ENCODE assay signal across 1 cellular context in the genomic region with DNA sequence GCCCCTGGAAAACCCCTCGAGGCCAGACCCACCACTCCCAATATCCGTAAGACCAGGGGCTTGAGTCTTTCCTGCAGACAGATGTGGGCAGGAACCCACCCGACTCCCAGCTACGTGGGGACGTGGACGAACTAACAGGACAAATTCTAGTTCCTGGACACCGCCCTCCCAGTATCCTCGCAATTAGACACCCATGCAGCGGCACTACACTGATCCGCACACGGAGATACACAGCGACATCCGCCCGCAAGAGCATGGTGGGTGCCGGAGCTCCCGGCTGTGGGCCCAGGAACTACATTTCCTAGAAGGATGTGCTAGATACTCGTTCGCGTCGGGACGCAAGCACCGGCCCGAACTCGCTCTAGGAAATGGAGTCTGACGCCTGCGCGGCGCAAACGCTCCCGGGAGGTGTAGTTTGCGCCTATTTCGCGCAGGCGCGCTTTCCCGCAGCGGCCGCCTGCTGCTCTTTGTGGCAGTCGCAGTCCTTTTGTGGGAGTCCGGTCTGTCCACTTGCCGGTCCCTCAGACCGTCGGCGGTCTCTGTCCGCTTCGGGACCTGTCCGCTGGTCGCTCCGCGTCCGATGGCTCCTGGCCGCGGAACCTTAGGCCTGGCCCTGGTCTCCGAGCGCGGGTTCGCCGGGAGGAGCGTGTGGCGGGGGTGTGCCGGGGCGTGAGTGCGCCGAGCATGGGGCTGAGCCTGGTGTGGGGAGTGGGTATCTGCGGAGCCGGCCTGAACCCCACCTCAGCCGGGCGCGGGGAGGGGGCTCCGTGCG.
A peak's percentile ranks its signal among the peaks of the same experiment; 100 is the strongest.
TF ChIP-seq lines count a peak whose summit lies in the region.

TSS of gene ZNF74 (plus strand) at position 447 of the 772 bp plus-strand sequence. CDS start 478 bp downstream, outside the sequence.

TF ChIP-seq in K562, 482 proteins besides CTCF, POLR2A, EP300 and RAD21 (continued from another document and continues in another):
- TF ChIP-seq ZNF639 (CRISPR knock-in tag; conservative IDR thresholded peaks at IDR 0.05 in 1 of 2, IDR thresholded peaks at IDR 0.05 in 1 of 2) (no peak), NCOA4 (IDR thresholded peaks at IDR 0.05; ENCODE audit: partially characterized antibody) (no peak), ZNF408 (CRISPR knock-in tag; IDR thresholded peaks at IDR 0.05; ENCODE audit: low read depth) (no peak), ZBTB33 (CRISPR knock-in tag; IDR thresholded peaks at IDR 0.05) (no peak), ZNF764 (CRISPR knock-in tag; IDR thresholded peaks at IDR 0.05; ENCODE audit: low read depth) (peak; percentile 71; the same call in 1 of the 2 replicates), ZNF324 (CRISPR knock-in tag; IDR thresholded peaks at IDR 0.05) (no peak; the same call in 1 of the 2 replicates), RBM34 (IDR thresholded peaks at IDR 0.05; ENCODE audit: borderline replicate concordance, insufficient read depth, low read length) (no peak), ETV1 (tag; conservative IDR thresholded peaks at IDR 0.05; ENCODE audit: low read depth) (peak; percentile 99), ZBTB34 (CRISPR knock-in tag; IDR thresholded peaks at IDR 0.05) (no peak), XRCC5 (IDR thresholded peaks at IDR 0.05; ENCODE audit: low read depth, low read length) (no peak), MTA1 (IDR thresholded peaks at IDR 0.05; ENCODE audit: borderline replicate concordance) (no peak), SNRNP70 (optimal IDR thresholded peaks at IDR 0.05; ENCODE audit: low read depth, low read length) (no peak), HOMEZ (CRISPR knock-in tag; IDR thresholded peaks at IDR 0.05) (peak; percentile 87; the same call in 1 of the 2 replicates), TEAD4 (IDR thresholded peaks at IDR 0.05; ENCODE audit: low read length) (no peak; the same call in 1 of the 2 replicates), TEAD4 (CRISPR knock-in tag; IDR thresholded peaks at IDR 0.05; ENCODE audit: borderline replicate concordance) (no peak), CXXC5 (CRISPR knock-in tag; IDR thresholded peaks at IDR 0.05) (peak; percentile 100), ATF6 (CRISPR knock-in tag; IDR thresholded peaks at IDR 0.05) (no peak), ZNF212 (CRISPR knock-in tag; IDR thresholded peaks at IDR 0.05) (peak; percentile 86), FOXM1 (IDR thresholded peaks at IDR 0.05; ENCODE audit: low read depth) (no peak), FOXM1 (CRISPR knock-in tag; IDR thresholded peaks at IDR 0.05; ENCODE audit: low read depth) (no peak), BMI1 (IDR thresholded peaks at IDR 0.05; ENCODE audit: low read length) (0 out of 2 replicates have a peak, but pooled peaks have one; percentile 15), ZNF24 (IDR thresholded peaks at IDR 0.05) (no peak), THRAP3 (IDR thresholded peaks at IDR 0.05; ENCODE audit: borderline replicate concordance) (no peak), DNMT1 (IDR thresholded peaks at IDR 0.05) (no peak), ZNF785 (CRISPR knock-in tag; IDR thresholded peaks at IDR 0.05) (no peak), ZNF384 (IDR thresholded peaks at IDR 0.05; ENCODE audit: low read depth, low read length) (peak; percentile 69), NEUROD1 (IDR thresholded peaks at IDR 0.05; ENCODE audit: borderline replicate concordance, low read depth, low read length, partially characterized antibody) (peak; percentile 66), ZFP30 (CRISPR knock-in tag; IDR thresholded peaks at IDR 0.05; ENCODE audit: borderline replicate concordance) (no peak), C11orf30 (IDR thresholded peaks at IDR 0.05; ENCODE audit: low read depth) (no peak), TFAP4 (CRISPR knock-in tag; IDR thresholded peaks at IDR 0.05; ENCODE audit: borderline replicate concordance) (no peak), MCM2 (IDR thresholded peaks at IDR 0.05; ENCODE audit: low read depth) (no peak), FOXP4 (CRISPR knock-in tag; IDR thresholded peaks at IDR 0.05; ENCODE audit: borderline replicate concordance) (no peak), EP400 (IDR thresholded peaks at IDR 0.05) (no peak), SIX5 (IDR thresholded peaks at IDR 0.05; ENCODE audit: borderline replicate concordance in 1 of 2, insufficient read depth in 1 of 2, low read depth in 1 of 2, low read length in 2 of 2) (peak; percentile 96 to 97), ESRRA (IDR thresholded peaks at IDR 0.05; ENCODE audit: borderline replicate concordance, low read depth) (no peak), RFX1 (IDR thresholded peaks at IDR 0.05) (no peak), RCOR1 (IDR thresholded peaks at IDR 0.05; ENCODE audit: borderline replicate concordance in 1 of 2, low read depth in 2 of 2, low read length in 2 of 2) (peak; percentile 9 to 88), CBX3 (IDR thresholded peaks at IDR 0.05; ENCODE audit: borderline replicate concordance in 1 of 2, low read length in 2 of 2) (peak in 1 of 2 experiments; percentile 72; a peak in 2 of 3 replicates), GTF2E2 (tag; IDR thresholded peaks at IDR 0.05) (peak; percentile 96; the same call in 1 of the 2 replicates), ZNF586 (CRISPR knock-in tag; conservative IDR thresholded peaks at IDR 0.05) (no peak; the same call in 1 of the 2 replicates), POLR2B (IDR thresholded peaks at IDR 0.05; ENCODE audit: low read depth, partially characterized antibody) (no peak), SLC30A9 (CRISPR knock-in tag; IDR thresholded peaks at IDR 0.05) (no peak), RBM17 (IDR thresholded peaks at IDR 0.05; ENCODE audit: borderline replicate concordance, low read depth, low read length) (no peak), RAD51 (IDR thresholded peaks at IDR 0.05; ENCODE audit: borderline replicate concordance, low read depth) (no peak), SMAD1 (IDR thresholded peaks at IDR 0.05; ENCODE audit: low read depth, low read length, partially characterized antibody) (no peak), CBFB (CRISPR knock-in tag; IDR thresholded peaks at IDR 0.05) (no peak), ZFP1 (CRISPR knock-in tag; IDR thresholded peaks at IDR 0.05) (no peak), PTRF (tag; IDR thresholded peaks at IDR 0.05) (peak; percentile 48; the same call in 1 of the 2 replicates), ZNF668 (CRISPR knock-in tag; IDR thresholded peaks at IDR 0.05) (peak; percentile 58; the same call in 1 of the 2 replicates), CREM (IDR thresholded peaks at IDR 0.05; ENCODE audit: low read depth) (no peak), SRSF7 (optimal IDR thresholded peaks at IDR 0.05; ENCODE audit: low read depth, low read length) (peak; percentile 94), NCOA6 (IDR thresholded peaks at IDR 0.05) (no peak)
- TF ChIP-seq, protein P1, sequence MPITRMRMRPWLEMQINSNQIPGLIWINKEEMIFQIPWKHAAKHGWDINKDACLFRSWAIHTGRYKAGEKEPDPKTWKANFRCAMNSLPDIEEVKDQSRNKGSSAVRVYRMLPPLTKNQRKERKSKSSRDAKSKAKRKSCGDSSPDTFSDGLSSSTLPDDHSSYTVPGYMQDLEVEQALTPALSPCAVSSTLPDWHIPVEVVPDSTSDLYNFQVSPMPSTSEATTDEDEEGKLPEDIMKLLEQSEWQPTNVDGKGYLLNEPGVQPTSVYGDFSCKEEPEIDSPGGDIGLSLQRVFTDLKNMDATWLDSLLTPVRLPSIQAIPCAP (CRISPR knock-in tag; IDR thresholded peaks at IDR 0.05; ENCODE audit: borderline replicate concordance), result no peak
- TF ChIP-seq, protein P2, sequence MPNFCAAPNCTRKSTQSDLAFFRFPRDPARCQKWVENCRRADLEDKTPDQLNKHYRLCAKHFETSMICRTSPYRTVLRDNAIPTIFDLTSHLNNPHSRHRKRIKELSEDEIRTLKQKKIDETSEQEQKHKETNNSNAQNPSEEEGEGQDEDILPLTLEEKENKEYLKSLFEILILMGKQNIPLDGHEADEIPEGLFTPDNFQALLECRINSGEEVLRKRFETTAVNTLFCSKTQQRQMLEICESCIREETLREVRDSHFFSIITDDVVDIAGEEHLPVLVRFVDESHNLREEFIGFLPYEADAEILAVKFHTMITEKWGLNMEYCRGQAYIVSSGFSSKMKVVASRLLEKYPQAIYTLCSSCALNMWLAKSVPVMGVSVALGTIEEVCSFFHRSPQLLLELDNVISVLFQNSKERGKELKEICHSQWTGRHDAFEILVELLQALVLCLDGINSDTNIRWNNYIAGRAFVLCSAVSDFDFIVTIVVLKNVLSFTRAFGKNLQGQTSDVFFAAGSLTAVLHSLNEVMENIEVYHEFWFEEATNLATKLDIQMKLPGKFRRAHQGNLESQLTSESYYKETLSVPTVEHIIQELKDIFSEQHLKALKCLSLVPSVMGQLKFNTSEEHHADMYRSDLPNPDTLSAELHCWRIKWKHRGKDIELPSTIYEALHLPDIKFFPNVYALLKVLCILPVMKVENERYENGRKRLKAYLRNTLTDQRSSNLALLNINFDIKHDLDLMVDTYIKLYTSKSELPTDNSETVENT (CRISPR knock-in tag; IDR thresholded peaks at IDR 0.05), result peak; percentile 93
